8 cellular contexts compared by ENCODE assay signal in the genomic region with DNA sequence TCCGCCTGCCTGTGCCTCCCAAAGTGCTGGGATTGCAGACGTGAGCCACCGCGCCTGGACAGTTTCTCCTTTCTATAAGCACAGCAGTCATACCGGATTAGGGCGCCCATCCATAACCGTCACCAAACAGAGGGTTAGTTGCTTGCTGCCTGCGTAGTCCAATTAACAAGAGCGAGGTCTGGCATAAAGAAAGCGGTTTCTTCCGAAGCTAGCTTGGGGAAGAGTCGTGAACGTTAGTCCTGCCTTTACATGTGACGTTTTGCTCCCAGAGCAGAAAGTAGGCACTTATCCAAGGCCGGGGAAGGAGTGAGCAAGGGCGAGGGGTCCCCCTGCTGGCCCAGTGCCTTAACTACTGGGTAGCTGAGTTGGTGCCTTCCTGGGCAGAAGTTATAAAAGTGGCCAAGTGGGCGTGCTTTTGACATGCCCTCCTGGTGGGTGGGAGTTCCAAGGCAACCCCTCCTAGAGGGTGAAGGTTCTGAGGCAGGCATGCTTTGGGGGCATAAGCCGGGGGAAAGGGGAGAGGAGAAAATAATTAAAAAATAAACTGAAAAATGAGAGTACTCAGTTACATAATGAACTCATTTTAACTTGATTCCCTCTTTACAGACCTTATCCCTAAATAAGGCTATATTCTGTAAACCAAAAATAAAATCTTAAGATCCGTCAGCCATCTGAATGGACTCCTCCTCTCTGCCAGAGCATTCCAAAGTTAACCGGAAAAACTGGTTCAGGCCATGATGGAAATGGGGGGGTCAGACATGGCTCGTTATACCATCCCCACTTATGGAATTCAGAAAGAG.
DNase-seq lines count a peak whose midpoint lies in the region; ATAC-seq and TF ChIP-seq lines count a peak whose summit lies in the region.

No MANE protein-coding gene starts in this region.

- 36% methylated on average over 20 of the region's 21 CpGs for WGBS in mesenchymal stem cell

- H3K4me1 ChIP-seq in mesenchymal stem cell (ENCODE audit: control insufficient read depth, insufficient read depth, low read depth, low read length), result peaks cover 6% of the 10 kb centered on the region

- no peaks in the 10 kb centered on the region for H3K36me3 ChIP-seq in mesenchymal stem cell (ENCODE audit: control insufficient read depth in 1 of 2, insufficient read depth in 2 of 2, low read depth in 1 of 2, low read length in 2 of 2)

- no peak overlapping the region for H3K4me3 Mint-ChIP-seq in activated CD4-positive, alpha-beta memory T cell treated with anti-CD3 and anti-CD28 coated beads, Interleukin-2, amount 10 ng/mL, durations not matched to agents 7 days and 5 days

- peaks cover 6% of the 10 kb centered on the region for H3K4me1 Mint-ChIP-seq in activated CD4-positive, alpha-beta memory T cell treated with anti-CD3 and anti-CD28 coated beads, Interleukin-2, amount 10 ng/mL, durations not matched to agents 7 days and 5 days

- TF ChIP-seq CTCF in GM12874 (IDR thresholded peaks at IDR 0.05; ENCODE audit: insufficient read depth, low read depth, low read length), result peak; percentile 91

- H3K9ac ChIP-seq in mesenchymal stem cell (ENCODE audit: low read length), result peak overlapping the region; percentile 88

- no peak overlapping the region for H3K27ac Mint-ChIP-seq in activated CD4-positive, alpha-beta memory T cell treated with anti-CD3 and anti-CD28 coated beads, Interleukin-2, amount 10 ng/mL, durations not matched to agents 7 days and 5 days

- H3K18ac ChIP-seq in mesenchymal stem cell (ENCODE audit: low read depth in 1 of 2, low read length in 2 of 2), result no peak overlapping the region

- H2AK5ac ChIP-seq in mesenchymal stem cell (ENCODE audit: low read length, severe bottlenecking), result no peak overlapping the region

- H3K4me2 ChIP-seq in mesenchymal stem cell (ENCODE audit: low read length, poor library complexity, severe bottlenecking), result no peak overlapping the region

- DNase-seq in NCI-H69 (lab: John Stamatoyannopoulos, UW) (peak; percentile 86), mesenchymal stem cell (peak; percentile 89)
- DNase-seq in activated CD4-positive, alpha-beta memory T cell treated with anti-CD3 and anti-CD28 coated beads, Interleukin-2, amount 10 ng/mL, durations not matched to agents 7 days and 5 days, result peak; percentile 73
- peak; percentile 54 for DNase-seq in effector CD8-positive, alpha-beta T cell (lab: John Stamatoyannopoulos, UW)
- DNase-seq in stimulated activated CD4-positive, alpha-beta T cell treated with anti-CD3 and anti-CD28 coated beads, TNF-alpha, amount 100 ng/mL, for 4 hours (ENCODE audit: low read depth in 3 of 3), result peak; percentile 43 to 56 (median 51)

- H3K27me3 Mint-ChIP-seq in activated CD4-positive, alpha-beta memory T cell treated with anti-CD3 and anti-CD28 coated beads, Interleukin-2, amount 10 ng/mL, durations not matched to agents 7 days and 5 days, result no peaks in the 10 kb centered on the region

- H3K9me3 Mint-ChIP-seq in activated CD4-positive, alpha-beta memory T cell treated with anti-CD3 and anti-CD28 coated beads, Interleukin-2, amount 10 ng/mL, durations not matched to agents 7 days and 5 days, result no peaks in the 10 kb centered on the region

- H3K27ac ChIP-seq in mesenchymal stem cell (ENCODE audit: low read length, poor library complexity, severe bottlenecking), result no peak overlapping the region

- H2BK15ac ChIP-seq in mesenchymal stem cell (ENCODE audit: low read depth, poor library complexity, severe bottlenecking), result no peak overlapping the region

- peaks cover 18% of the 10 kb centered on the region for H3K79me1 ChIP-seq in mesenchymal stem cell (replicated peaks; ENCODE audit: low read length, poor library complexity, severe bottlenecking)

- CTCF ChIA-PET in activated CD4-positive, alpha-beta memory T cell treated with anti-CD3 and anti-CD28 coated beads, Interleukin-2, amount 10 ng/mL, durations not matched to agents 7 days and 5 days (lab: Charles Lee), result interaction anchor here (0.5 to 3.7 kb wide), 19 partner anchors 9 to 710 kb away, joined by 3 to 41 read pairs (median 4); a partner anchor contains a TSS

- H4K8ac ChIP-seq in mesenchymal stem cell (ENCODE audit: low read length), result peak overlapping the region; percentile 71

- no peak overlapping the region for H2BK12ac ChIP-seq in mesenchymal stem cell (ENCODE audit: low read length in 2 of 2)

- no peaks in the 10 kb centered on the region for H3K27me3 ChIP-seq in mesenchymal stem cell (ENCODE audit: control insufficient read depth in 1 of 2, insufficient read depth in 1 of 2, low read length in 2 of 2)

- H3K4ac ChIP-seq in mesenchymal stem cell (ENCODE audit: low read depth in 1 of 2, low read length in 2 of 2), result no peak overlapping the region

- peak overlapping the region; percentile 76 for H4K91ac ChIP-seq in mesenchymal stem cell (ENCODE audit: low read length)

- POLR2A ChIA-PET in activated CD4-positive, alpha-beta memory T cell treated with anti-CD3 and anti-CD28 coated beads, Interleukin-2, amount 10 ng/mL, durations not matched to agents 7 days and 5 days (lab: Charles Lee), result interaction anchor here (1.3 kb wide), 1 partner anchor 27 kb away, joined by 3 read pairs; no protein-coding TSS in a partner anchor

- peak overlapping the region; percentile 64 for H2BK120ac ChIP-seq in mesenchymal stem cell (ENCODE audit: low read depth, low read length)

- no peak overlapping the region for H2AFZ ChIP-seq in mesenchymal stem cell (ENCODE audit: low read depth, low read length)

- H3K14ac ChIP-seq in mesenchymal stem cell (ENCODE audit: low read length in 2 of 2), result no peak overlapping the region

- ATAC-seq in HG03175 (IDR thresholded peaks at IDR 0.05; ENCODE audit: unreplicated experiment) (peak; percentile 70), GM18511 (IDR thresholded peaks at IDR 0.05; ENCODE audit: unreplicated experiment) (no peak)

- no peaks in the 10 kb centered on the region for H3K36me3 Mint-ChIP-seq in activated CD4-positive, alpha-beta memory T cell treated with anti-CD3 and anti-CD28 coated beads, Interleukin-2, amount 10 ng/mL, durations not matched to agents 7 days and 5 days (ENCODE audit: low read depth)

- H3K23ac ChIP-seq in mesenchymal stem cell (ENCODE audit: low read length in 2 of 2), result no peak overlapping the region

- H3K4me3 ChIP-seq in mesenchymal stem cell (ENCODE audit: insufficient read depth in 1 of 2, low read depth in 1 of 2, low read length in 2 of 2), result peak overlapping the region in 1 of 2 experiments; percentile 78

- H2BK5ac ChIP-seq in mesenchymal stem cell (ENCODE audit: low read depth, low read length, poor library complexity, severe bottlenecking), result no peak overlapping the region

- no peaks in the 10 kb centered on the region for H3K9me3 ChIP-seq in mesenchymal stem cell (ENCODE audit: control insufficient read depth, low read length)
